29 cellular contexts compared by ENCODE assay signal in the genomic region with DNA sequence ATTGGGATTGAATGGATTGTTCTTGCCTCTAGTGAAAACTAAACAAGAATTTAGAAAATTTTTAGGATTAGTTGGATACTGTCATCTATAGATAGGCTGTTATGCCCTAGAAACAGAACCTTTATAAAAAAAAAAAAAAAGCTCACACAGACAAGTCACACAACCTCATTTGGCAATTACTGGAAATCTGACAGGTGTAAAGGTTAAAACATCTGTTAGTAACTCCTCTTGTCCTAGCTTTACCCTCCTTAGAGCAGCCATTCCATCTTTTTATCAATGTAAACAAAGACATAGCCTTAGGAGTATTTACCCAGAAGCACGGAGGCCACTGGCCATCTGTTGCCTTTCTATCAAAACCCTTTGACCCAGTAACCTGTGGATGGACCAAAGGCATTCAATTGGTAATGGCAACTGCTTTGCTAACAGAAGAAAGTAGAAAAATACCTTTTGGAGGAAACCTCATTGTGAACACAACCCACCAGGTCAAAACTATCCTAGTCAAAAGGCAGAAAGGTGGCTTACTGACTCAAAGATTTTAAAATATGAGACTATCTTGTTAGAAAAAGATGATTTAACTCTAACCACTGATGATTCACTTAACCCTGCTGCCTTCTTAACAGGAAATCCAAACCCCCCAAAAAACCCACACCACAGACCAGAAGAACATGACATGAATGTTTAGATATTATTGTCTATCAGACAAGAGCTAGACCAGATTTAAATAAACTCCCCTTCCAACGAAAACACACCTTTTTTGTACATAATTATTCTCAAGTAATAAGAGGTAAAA.
DNase-seq lines count a peak whose midpoint lies in the region; ATAC-seq and TF ChIP-seq lines count a peak whose summit lies in the region.
"Had no signal": no experiment of that assay in that cellular context is flagged by ENCODE, and none has a peak within 500 bp of the region (broad histone marks: within the 10 kb centered on the region; RNA-seq: fewer than 3 reads in every experiment).

No MANE protein-coding gene starts in this region.

- peaks cover 0 to 1% of the 10 kb centered on the region in 2 donors for H3K4me1 Mint-ChIP-seq in effector memory CD8-positive, alpha-beta T cell (ENCODE audit: low read depth in 2 of 2)
- peaks cover 14% of the 10 kb centered on the region for H3K4me1 Mint-ChIP-seq in stimulated activated naive CD8-positive, alpha-beta T cell treated with anti-CD3 and anti-CD28 coated beads, Interleukin-15, amount 100 ng/mL, for 72 hours
- H3K4me1 Mint-ChIP-seq: CD4-positive, CD25-positive, alpha-beta regulatory T cell; central memory CD8-positive, alpha-beta T cell; memory B cell; neural progenitor cell had no signal

- intact Hi-C loops in right lobe of liver (cut with DNase I) (no loop called here), upper lobe of right lung (cut with DNase I) (no loop called here), breast epithelium (cut with DNase I; ENCODE audit: low total_unique reads) (no loop called here)

- TF ChIP-seq CTCF in liver (IDR thresholded peaks at IDR 0.05; ENCODE audit: low read depth, low read length, missing input control) (no peak), right lobe of liver (IDR thresholded peaks at IDR 0.05) (no peak), upper lobe of right lung (IDR thresholded peaks at IDR 0.05) (no peak), breast epithelium (IDR thresholded peaks at IDR 0.05) (no peak)

- no peak for TF ChIP-seq RAD21 in liver (IDR thresholded peaks at IDR 0.05)

- peak; percentile 4 for DNase-seq in NK-92 treated with Interleukin-12 subunit alpha and Interleukin-12 subunit beta, amount 100 ng/mL, for 24 hours (lab: John Stamatoyannopoulos, UW)
- DNase-seq in NK-92 (lab: John Stamatoyannopoulos, UW; ENCODE audit: unreplicated experiment) (no peak), right lobe of liver (no peak), upper lobe of right lung (no peak), breast epithelium (ENCODE audit: low spot score in 2 of 2) (no peak)
- no peak for DNase-seq in effector memory CD8-positive, alpha-beta T cell
- DNase-seq in stimulated activated naive CD8-positive, alpha-beta T cell treated with anti-CD3 and anti-CD28 coated beads, Interleukin-15, amount 100 ng/mL, for 72 hours: peak; percentile 25 to 68
- DNase-seq: activated T-cell treated with anti-CD3 and anti-CD28 coated beads for 4 hours; CD4-positive, CD25-positive, alpha-beta regulatory T cell; foreskin keratinocyte; heart right ventricle; left cardiac atrium; NCI-H1436; NCI-H345; NCI-H82; OCI-M1; SK-N-SH; stimulated activated CD4-positive, alpha-beta T cell treated with anti-CD3 and anti-CD28 coated beads, Interleukin-2, amount 100 ng/mL, for 48 hours; stimulated activated naive B cell treated with anti-CD40 and anti-IgM and Interleukin-4, amounts not matched to agents 10 μg/mL and 1 μg/mL and 100 μg/mL, for 72 hours; testis; uterus had no signal

- H3K4me1 ChIP-seq in liver (ENCODE audit: control insufficient read depth in 4 of 4, insufficient read depth in 4 of 4, low read length in 3 of 4): peaks cover 0 to 4% (median 0%) of the 10 kb centered on the region in 4 donors
- no peaks in the 10 kb centered on the region for H3K4me1 ChIP-seq in right lobe of liver
- H3K4me1 ChIP-seq in upper lobe of right lung: no peaks in the 10 kb centered on the region
- H3K4me1 ChIP-seq in breast epithelium: no peaks in the 10 kb centered on the region
- H3K4me1 ChIP-seq: esophagus muscularis mucosa, foreskin keratinocyte, heart right ventricle, neural progenitor cell, parathyroid adenoma, testis, uterus had no signal

- H3K36me3 ChIP-seq in liver (ENCODE audit: control insufficient read depth in 4 of 4, insufficient read depth in 3 of 4, low read depth in 1 of 4, low read length in 3 of 4): no peaks in the 10 kb centered on the region
- no peaks in the 10 kb centered on the region for H3K36me3 ChIP-seq in right lobe of liver
- H3K36me3 ChIP-seq in upper lobe of right lung: no peaks in the 10 kb centered on the region
- no peaks in the 10 kb centered on the region for H3K36me3 ChIP-seq in breast epithelium
- H3K36me3 ChIP-seq: esophagus muscularis mucosa, heart right ventricle, neural progenitor cell, uterus had no signal

- no peak for TF ChIP-seq POLR2A in right lobe of liver (IDR thresholded peaks at IDR 0.05)
- TF ChIP-seq POLR2A in breast epithelium (IDR thresholded peaks at IDR 0.05): no peak

- H3K9ac ChIP-seq in liver (ENCODE audit: low read depth in 1 of 2, low read length in 2 of 2): no peak overlapping the region
- H3K9ac ChIP-seq: neural progenitor cell, parathyroid adenoma, SK-N-SH had no signal

- peak overlapping the region in 1 of 2 donors; percentile 28 for H3K4me3 Mint-ChIP-seq in effector memory CD8-positive, alpha-beta T cell
- peak overlapping the region in 1 of 2 donors; percentile 28 for H3K4me3 Mint-ChIP-seq in stimulated activated naive CD8-positive, alpha-beta T cell treated with anti-CD3 and anti-CD28 coated beads, Interleukin-15, amount 100 ng/mL, for 72 hours
- H3K4me3 Mint-ChIP-seq: activated naive CD4-positive, alpha-beta T cell treated with anti-CD3 and anti-CD28 coated beads, Interleukin-2, amount 50 U/mL, for 24 hours; CD4-positive, CD25-positive, alpha-beta regulatory T cell; central memory CD8-positive, alpha-beta T cell; dendritic cell treated with granulocyte-macrophage colony-stimulating factor and Interleukin-4, amounts not matched to agents 40 ng/mL and 50 ng/mL, for 4 days; memory B cell; neural progenitor cell; stimulated activated naive B cell treated with anti-CD40 and anti-IgM and Interleukin-4, amounts not matched to agents 10 μg/mL and 1 μg/mL and 100 μg/mL, for 72 hours had no signal

- no peaks in the 10 kb centered on the region for H3K36me3 Mint-ChIP-seq in effector memory CD8-positive, alpha-beta T cell (ENCODE audit: insufficient read depth)
- H3K36me3 Mint-ChIP-seq: activated naive CD4-positive, alpha-beta T cell treated with anti-CD3 and anti-CD28 coated beads, Interleukin-2, amount 50 U/mL, for 24 hours; CD4-positive, CD25-positive, alpha-beta regulatory T cell; memory B cell; neural progenitor cell; stimulated activated naive B cell treated with anti-CD40 and anti-IgM and Interleukin-4, amounts not matched to agents 10 μg/mL and 1 μg/mL and 100 μg/mL, for 72 hours had no signal

- no peak overlapping the region for H3K27ac Mint-ChIP-seq in effector memory CD8-positive, alpha-beta T cell
- peak overlapping the region in 1 of 2 donors; percentile 83 for H3K27ac Mint-ChIP-seq in stimulated activated naive CD8-positive, alpha-beta T cell treated with anti-CD3 and anti-CD28 coated beads, Interleukin-15, amount 100 ng/mL, for 72 hours
- H3K27ac Mint-ChIP-seq: activated naive CD4-positive, alpha-beta T cell treated with anti-CD3 and anti-CD28 coated beads, Interleukin-2, amount 50 U/mL, for 24 hours; CD4-positive, CD25-positive, alpha-beta regulatory T cell; dendritic cell treated with granulocyte-macrophage colony-stimulating factor and Interleukin-4, amounts not matched to agents 40 ng/mL and 50 ng/mL, for 4 days; memory B cell; neural progenitor cell; stimulated activated naive B cell treated with anti-CD40 and anti-IgM and Interleukin-4, amounts not matched to agents 10 μg/mL and 1 μg/mL and 100 μg/mL, for 72 hours had no signal

- H3K27me3 Mint-ChIP-seq in effector memory CD8-positive, alpha-beta T cell: no peaks in the 10 kb centered on the region
- peaks cover 8% of the 10 kb centered on the region for H3K27me3 Mint-ChIP-seq in stimulated activated naive CD8-positive, alpha-beta T cell treated with anti-CD3 and anti-CD28 coated beads, Interleukin-15, amount 100 ng/mL, for 72 hours
- H3K27me3 Mint-ChIP-seq: activated naive CD4-positive, alpha-beta T cell treated with anti-CD3 and anti-CD28 coated beads, Interleukin-2, amount 50 U/mL, for 24 hours; CD4-positive, CD25-positive, alpha-beta regulatory T cell; central memory CD8-positive, alpha-beta T cell; dendritic cell treated with granulocyte-macrophage colony-stimulating factor and Interleukin-4, amounts not matched to agents 40 ng/mL and 50 ng/mL, for 4 days; memory B cell; stimulated activated naive B cell treated with anti-CD40 and anti-IgM and Interleukin-4, amounts not matched to agents 10 μg/mL and 1 μg/mL and 100 μg/mL, for 72 hours had no signal

- H3K27ac ChIP-seq in liver (ENCODE audit: low read depth in 1 of 2, low read length in 2 of 2) (no peak overlapping the region), right lobe of liver (no peak overlapping the region), upper lobe of right lung (no peak overlapping the region), breast epithelium (no peak overlapping the region)
- H3K27ac ChIP-seq: esophagus muscularis mucosa, foreskin keratinocyte, heart right ventricle, neural progenitor cell, parathyroid adenoma, testis, uterus had no signal

- WGBS in liver: 38% methylated on average over 2 of the region's 2 CpGs
- no CpG with 5 or more reads among the region's 2 CpGs for WGBS in right lobe of liver (ENCODE audit: insufficient coverage, low coverage, low lambda C conversion rate, missing lambda C conversion rate)

- H3K27me3 ChIP-seq in liver (ENCODE audit: control insufficient read depth in 4 of 4, insufficient read depth in 4 of 4, low read length in 3 of 4) (no peaks in the 10 kb centered on the region), right lobe of liver (no peaks in the 10 kb centered on the region), upper lobe of right lung (no peaks in the 10 kb centered on the region), breast epithelium (no peaks in the 10 kb centered on the region)
- H3K27me3 ChIP-seq: esophagus muscularis mucosa, foreskin keratinocyte, heart right ventricle, neural progenitor cell, testis, uterus had no signal

- ATAC-seq in right lobe of liver (no peak), upper lobe of right lung (no peak)
- peak; percentile 58 for ATAC-seq in effector memory CD8-positive, alpha-beta T cell (replicated peaks)
- ATAC-seq in stimulated activated naive CD8-positive, alpha-beta T cell treated with anti-CD3 and anti-CD28 coated beads, Interleukin-15, amount 100 ng/mL, for 72 hours: peak; percentile 95
- ATAC-seq: foreskin keratinocyte; heart right ventricle; left cardiac atrium; stimulated activated naive B cell treated with anti-CD40 and anti-IgM and Interleukin-4, amounts not matched to agents 10 μg/mL and 1 μg/mL and 100 μg/mL, for 72 hours had no signal

- H3K4me3 ChIP-seq in liver (ENCODE audit: low read depth in 1 of 3, low read length in 3 of 3) (no peak overlapping the region), right lobe of liver (no peak overlapping the region), upper lobe of right lung (no peak overlapping the region), breast epithelium (no peak overlapping the region)
- H3K4me3 ChIP-seq: esophagus muscularis mucosa, heart right ventricle, neural progenitor cell, testis, uterus had no signal

- no peaks in the 10 kb centered on the region for H3K9me3 ChIP-seq in liver (ENCODE audit: control insufficient read depth in 4 of 4, low read length in 3 of 4)
- no peaks in the 10 kb centered on the region for H3K9me3 ChIP-seq in right lobe of liver
- no peaks in the 10 kb centered on the region for H3K9me3 ChIP-seq in upper lobe of right lung
- no peaks in the 10 kb centered on the region for H3K9me3 ChIP-seq in breast epithelium
- H3K9me3 ChIP-seq: esophagus muscularis mucosa, heart right ventricle, SK-N-SH, testis, uterus had no signal

- no peaks in the 10 kb centered on the region for H3K9me3 Mint-ChIP-seq in effector memory CD8-positive, alpha-beta T cell
- no peaks in the 10 kb centered on the region for H3K9me3 Mint-ChIP-seq in stimulated activated naive CD8-positive, alpha-beta T cell treated with anti-CD3 and anti-CD28 coated beads, Interleukin-15, amount 100 ng/mL, for 72 hours
- H3K9me3 Mint-ChIP-seq: activated naive CD4-positive, alpha-beta T cell treated with anti-CD3 and anti-CD28 coated beads, Interleukin-2, amount 50 U/mL, for 24 hours; CD4-positive, CD25-positive, alpha-beta regulatory T cell; central memory CD8-positive, alpha-beta T cell; dendritic cell treated with granulocyte-macrophage colony-stimulating factor and Interleukin-4, amounts not matched to agents 40 ng/mL and 50 ng/mL, for 4 days; neural progenitor cell; stimulated activated naive B cell treated with anti-CD40 and anti-IgM and Interleukin-4, amounts not matched to agents 10 μg/mL and 1 μg/mL and 100 μg/mL, for 72 hours had no signal

Comparison
In these comparisons a context has a peak if more than half of its experiments do, and no peak if none do; other contexts are left out.
1. DNase-seq: peak in NK-92 treated with Interleukin-12 subunit alpha and Interleukin-12 subunit beta, amount 100 ng/mL, for 24 hours (single experiment) and stimulated activated naive CD8-positive, alpha-beta T cell treated with anti-CD3 and anti-CD28 coated beads, Interleukin-15, amount 100 ng/mL, for 72 hours (2 of 2); none in NK-92 (single experiment), right lobe of liver (0 of 3), effector memory CD8-positive, alpha-beta T cell (0 of 3), upper lobe of right lung (single experiment) and breast epithelium (0 of 2).
2. ATAC-seq: peak in effector memory CD8-positive, alpha-beta T cell (single experiment) and stimulated activated naive CD8-positive, alpha-beta T cell treated with anti-CD3 and anti-CD28 coated beads, Interleukin-15, amount 100 ng/mL, for 72 hours (single experiment); none in right lobe of liver (0 of 4) and upper lobe of right lung (single experiment).